Comparison of ENCODE assay signal across 15 cellular contexts in genomic region chr13:98492335-98493034, GRCh38.
DNase-seq lines count a peak whose midpoint lies in the region; ATAC-seq and TF ChIP-seq lines count a peak whose summit lies in the region.
"Had no signal": no experiment of that assay in that cellular context is flagged by ENCODE, and none has a peak within 500 bp of the region (broad histone marks: within the 10 kb centered on the region; RNA-seq: fewer than 3 reads in every experiment).

No MANE protein-coding gene starts in this region.

- H3K9me3 ChIP-seq in T-helper 17 cell (ENCODE audit: control insufficient read depth, low read length, poor library complexity, severe bottlenecking) = no peaks in the 10 kb centered on the region

- H3K4me3 Mint-ChIP-seq in T-helper 1 cell treated with Interleukin-12 subunit alpha and Interleukin-12 subunit beta and Interleukin-4 antibody, amounts not matched to agents 30 μg/mL and 1 μg/mL, for 36 hours = no peak overlapping the region
- no peak overlapping the region for H3K4me3 Mint-ChIP-seq in T-helper 17 cell
- no peak overlapping the region for H3K4me3 Mint-ChIP-seq in stimulated activated effector memory CD8-positive, alpha-beta T cell treated with anti-CD3 and anti-CD28 coated beads, Interleukin-12 subunit alpha, Interleukin-12 subunit beta, amount 100 ng/mL, for 72 hours

- no peak for ATAC-seq in T-helper 17 cell
- no peak for ATAC-seq in stimulated activated effector memory CD8-positive, alpha-beta T cell treated with anti-CD3 and anti-CD28 coated beads, Interleukin-12 subunit alpha, Interleukin-12 subunit beta, amount 100 ng/mL, for 72 hours
- no peak for ATAC-seq in GM21576 (IDR thresholded peaks at IDR 0.05; ENCODE audit: unreplicated experiment)

- H3K9me3 Mint-ChIP-seq in T-helper 1 cell treated with Interleukin-12 subunit alpha and Interleukin-12 subunit beta and Interleukin-4 antibody, amounts not matched to agents 30 μg/mL and 1 μg/mL, for 36 hours = no peaks in the 10 kb centered on the region
- no peaks in the 10 kb centered on the region for H3K9me3 Mint-ChIP-seq in stimulated activated effector memory CD8-positive, alpha-beta T cell treated with anti-CD3 and anti-CD28 coated beads, Interleukin-12 subunit alpha, Interleukin-12 subunit beta, amount 100 ng/mL, for 72 hours

- DNase-seq in T-helper 1 cell (no peak), T-helper 17 cell (no peak), fibroblast of the aortic adventitia (ENCODE audit: low read depth) (peak; percentile 84), NCI-H2196 (lab: John Stamatoyannopoulos, UW; ENCODE audit: unreplicated experiment) (no peak), NCI-H1417 (lab: John Stamatoyannopoulos, UW) (no peak)
- no peak for DNase-seq in stimulated activated effector memory CD8-positive, alpha-beta T cell treated with anti-CD3 and anti-CD28 coated beads, Interleukin-12 subunit alpha, Interleukin-12 subunit beta, amount 100 ng/mL, for 72 hours (ENCODE audit: low spot score in 2 of 2)
- DNase-seq: activated naive CD4-positive, alpha-beta T cell treated with Interleukin-2 at 50 U/mL for 16 hours; Calu3; NCI-H1092; NCI-H446 treated with DMSO at 0.1 percent for 48 hours; RPMI8226 had no signal

- TF ChIP-seq CTCF in fibroblast of the aortic adventitia (IDR thresholded peaks at IDR 0.05; ENCODE audit: insufficient read depth, low read length) = no peak

- no peak overlapping the region for H3K4me3 ChIP-seq in fibroblast of the aortic adventitia (ENCODE audit: low read depth, low read length)
- H3K4me3 ChIP-seq: lung, skin epidermis had no signal

- H3K36me3 Mint-ChIP-seq in T-helper 1 cell treated with Interleukin-12 subunit alpha and Interleukin-12 subunit beta and Interleukin-4 antibody, amounts not matched to agents 30 μg/mL and 1 μg/mL, for 36 hours (ENCODE audit: low read depth) = peaks cover 10% of the 10 kb centered on the region
- peaks cover 4% of the 10 kb centered on the region for H3K36me3 Mint-ChIP-seq in T-helper 17 cell (ENCODE audit: low read depth)
- peaks cover 68% of the 10 kb centered on the region for H3K36me3 Mint-ChIP-seq in stimulated activated effector memory CD8-positive, alpha-beta T cell treated with anti-CD3 and anti-CD28 coated beads, Interleukin-12 subunit alpha, Interleukin-12 subunit beta, amount 100 ng/mL, for 72 hours

- peak overlapping the region; percentile 31 for H3K27ac Mint-ChIP-seq in T-helper 1 cell treated with Interleukin-12 subunit alpha and Interleukin-12 subunit beta and Interleukin-4 antibody, amounts not matched to agents 30 μg/mL and 1 μg/mL, for 36 hours
- H3K27ac Mint-ChIP-seq in T-helper 17 cell = peak overlapping the region; percentile 100
- peak overlapping the region; percentile 50 for H3K27ac Mint-ChIP-seq in stimulated activated effector memory CD8-positive, alpha-beta T cell treated with anti-CD3 and anti-CD28 coated beads, Interleukin-12 subunit alpha, Interleukin-12 subunit beta, amount 100 ng/mL, for 72 hours

- peaks cover 20% of the 10 kb centered on the region for H3K4me1 Mint-ChIP-seq in T-helper 1 cell treated with Interleukin-12 subunit alpha and Interleukin-12 subunit beta and Interleukin-4 antibody, amounts not matched to agents 30 μg/mL and 1 μg/mL, for 36 hours (ENCODE audit: low read depth)
- H3K4me1 Mint-ChIP-seq in T-helper 17 cell = peaks cover 59% of the 10 kb centered on the region
- peaks cover 79% of the 10 kb centered on the region for H3K4me1 Mint-ChIP-seq in stimulated activated effector memory CD8-positive, alpha-beta T cell treated with anti-CD3 and anti-CD28 coated beads, Interleukin-12 subunit alpha, Interleukin-12 subunit beta, amount 100 ng/mL, for 72 hours

- no peaks in the 10 kb centered on the region for H3K27me3 Mint-ChIP-seq in T-helper 1 cell treated with Interleukin-12 subunit alpha and Interleukin-12 subunit beta and Interleukin-4 antibody, amounts not matched to agents 30 μg/mL and 1 μg/mL, for 36 hours (ENCODE audit: low read depth)
- no peaks in the 10 kb centered on the region for H3K27me3 Mint-ChIP-seq in T-helper 17 cell

Comparison
In these comparisons a context has a peak if more than half of its experiments do, and no peak if none do; other contexts are left out.
1. H3K27ac Mint-ChIP-seq: peak in every context shown above with its lines; median percentile 100 in T-helper 17 cell; 50 in stimulated activated effector memory CD8-positive, alpha-beta T cell treated with anti-CD3 and anti-CD28 coated beads, Interleukin-12 subunit alpha, Interleukin-12 subunit beta, amount 100 ng/mL, for 72 hours; 31 in T-helper 1 cell treated with Interleukin-12 subunit alpha and Interleukin-12 subunit beta and Interleukin-4 antibody, amounts not matched to agents 30 μg/mL and 1 μg/mL, for 36 hours.